ENCODE assay signal across 20 cellular contexts in the genomic region with DNA sequence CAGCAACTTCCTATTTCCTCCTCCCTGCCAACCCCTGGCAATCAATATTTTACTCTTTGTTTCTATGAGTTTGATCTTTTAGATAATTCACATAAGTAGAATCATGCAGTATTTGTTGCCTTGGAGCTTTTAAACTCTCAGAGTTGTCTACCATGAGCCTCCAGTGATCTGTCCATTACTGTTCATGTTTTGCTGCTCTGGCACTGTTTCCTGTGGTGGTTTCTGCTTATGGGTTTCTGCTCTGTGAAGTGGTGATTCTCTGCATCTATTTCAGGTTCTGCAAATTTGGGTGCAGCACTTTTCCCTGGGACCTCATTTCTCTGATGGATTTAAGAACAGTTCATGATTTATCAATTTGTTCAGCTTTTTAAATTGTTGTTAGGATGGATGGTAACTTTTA.
"Had no signal": no experiment of that assay in that cellular context is flagged by ENCODE, and none has a peak within 500 bp of the region (broad histone marks: within the 10 kb centered on the region; RNA-seq: fewer than 3 reads in every experiment).

No MANE protein-coding gene starts in this region.

- H3K27me3 ChIP-seq: MG63, SJSA1 had no signal

- H3K4me1 Mint-ChIP-seq: T-cell had no signal

- H3K36me3 ChIP-seq: MG63, SJSA1 had no signal

- H3K27ac Mint-ChIP-seq: T-cell; T-helper 1 cell treated with Interleukin-12 subunit alpha and Interleukin-12 subunit beta and Interleukin-4 antibody, amounts not matched to agents 30 μg/mL and 1 μg/mL, for 36 hours had no signal

- H3K9ac ChIP-seq: KMS-11 had no signal

- H3K9me3 Mint-ChIP-seq: T-helper 1 cell treated with Interleukin-12 subunit alpha and Interleukin-12 subunit beta and Interleukin-4 antibody, amounts not matched to agents 30 μg/mL and 1 μg/mL, for 36 hours had no signal

- H3K4me1 ChIP-seq: SJSA1 had no signal

- H3K4me2 ChIP-seq: KMS-11 had no signal

- H3K4me3 Mint-ChIP-seq: T-cell; T-helper 1 cell treated with Interleukin-12 subunit alpha and Interleukin-12 subunit beta and Interleukin-4 antibody, amounts not matched to agents 30 μg/mL and 1 μg/mL, for 36 hours had no signal

- H3K27ac ChIP-seq: KMS-11, SJSA1, SK-N-MC had no signal

- H3K9me3 ChIP-seq: MG63, SJSA1 had no signal

- H3K4me3 ChIP-seq: MG63, SJSA1, SK-N-MC had no signal

- ATAC-seq: T-cell had no signal

- H3K36me3 Mint-ChIP-seq: T-cell had no signal

- DNase-seq: MG63, NCI-H1092 treated with DMSO at 0.1 percent for 48 hours, NCI-H1417, NCI-H1436 treated with DMSO at 0.1 percent for 48 hours, NCI-H1694, NCI-H187 treated with DMSO at 0.1 percent for 48 hours, NCI-H2029 treated with DMSO at 0.1 percent for 48 hours, NCI-H2227 treated with DMSO at 0.1 percent for 48 hours, NCI-H524, NCI-H526 treated with DMSO at 0.1 percent for 48 hours, NCI-H748 treated with DMSO at 0.1 percent for 48 hours, Right ventricle myocardium superior, RPMI8226, SIG-M5, SW 1271, T-cell had no signal
